19 cellular contexts compared by ENCODE assay signal in genomic region chr1:9165396-9165795, GRCh38. TPM values are rescaled to one million over a fixed set of nuclear protein-coding genes. Genes with fewer than 3 reads are reported as not detected.
A peak's percentile ranks its signal among the peaks of the same experiment; 100 is the strongest.
DNase-seq lines count a peak whose midpoint lies in the region; TF ChIP-seq lines count a peak whose summit lies in the region.
"Had no signal": no experiment of that assay in that cellular context is flagged by ENCODE, and none has a peak within 500 bp of the region (broad histone marks: within the 10 kb centered on the region; RNA-seq: fewer than 3 reads in every experiment).

No MANE protein-coding gene starts in this region.

- H3K9me3 ChIP-seq in breast epithelium: no peaks in the 10 kb centered on the region
- H3K9me3 ChIP-seq: adrenal gland, esophagus muscularis mucosa, sigmoid colon had no signal

- H3K27me3 Mint-ChIP-seq in activated CD4-positive, alpha-beta T cell treated with anti-CD3 and anti-CD28 coated beads, Interleukin-2, amount 10 ng/mL, durations not matched to agents 7 days and 5 days: no peaks in the 10 kb centered on the region
- no peaks in the 10 kb centered on the region for H3K27me3 Mint-ChIP-seq in activated naive CD4-positive, alpha-beta T cell treated with anti-CD3 and anti-CD28 coated beads, Interleukin-2, amount 10 ng/mL, durations not matched to agents 7 days and 5 days

- no peak overlapping the region for H3K4me3 ChIP-seq in breast epithelium
- H3K4me3 ChIP-seq: adrenal gland, esophagus muscularis mucosa, lung, neural progenitor cell, sigmoid colon had no signal

- H3K27ac Mint-ChIP-seq in activated CD4-positive, alpha-beta T cell treated with anti-CD3 and anti-CD28 coated beads, Interleukin-2, amount 10 ng/mL, durations not matched to agents 7 days and 5 days: no peak overlapping the region
- H3K27ac Mint-ChIP-seq in activated naive CD4-positive, alpha-beta T cell treated with anti-CD3 and anti-CD28 coated beads, Interleukin-2, amount 10 ng/mL, durations not matched to agents 7 days and 5 days: no peak overlapping the region
- H3K27ac Mint-ChIP-seq: neural progenitor cell had no signal

- no peak for TF ChIP-seq CTCF in C4-2B (conservative IDR thresholded peaks at IDR 0.05)
- no peak for TF ChIP-seq CTCF in breast epithelium (IDR thresholded peaks at IDR 0.05)

- CTCF ChIA-PET in activated CD4-positive, alpha-beta T cell treated with anti-CD3 and anti-CD28 coated beads, Interleukin-2, amount 10 ng/mL, durations not matched to agents 7 days and 5 days (lab: Charles Lee): interaction anchor here (0.6 to 0.7 kb wide), 2 partner anchors 64 to 141 kb away, joined by 3 read pairs; no protein-coding TSS in a partner anchor
- CTCF ChIA-PET in activated naive CD4-positive, alpha-beta T cell treated with anti-CD3 and anti-CD28 coated beads, Interleukin-2, amount 10 ng/mL, durations not matched to agents 7 days and 5 days (lab: Charles Lee): interaction anchor here (0.9 kb wide), 1 partner anchor 12 kb away, joined by 3 read pairs; no protein-coding TSS in a partner anchor

- POLR2A ChIA-PET in activated CD4-positive, alpha-beta T cell treated with anti-CD3 and anti-CD28 coated beads, Interleukin-2, amount 10 ng/mL, durations not matched to agents 7 days and 5 days (lab: Charles Lee): no interaction called here

- H3K9me3 Mint-ChIP-seq in activated CD4-positive, alpha-beta T cell treated with anti-CD3 and anti-CD28 coated beads, Interleukin-2, amount 10 ng/mL, durations not matched to agents 7 days and 5 days: no peaks in the 10 kb centered on the region
- no peaks in the 10 kb centered on the region for H3K9me3 Mint-ChIP-seq in activated naive CD4-positive, alpha-beta T cell treated with anti-CD3 and anti-CD28 coated beads, Interleukin-2, amount 10 ng/mL, durations not matched to agents 7 days and 5 days
- H3K9me3 Mint-ChIP-seq: neural progenitor cell had no signal

- H3K4me1 ChIP-seq in breast epithelium: peaks cover 7 to 27% of the 10 kb centered on the region in 2 donors

- H3K27me3 ChIP-seq in breast epithelium: no peaks in the 10 kb centered on the region
- H3K27me3 ChIP-seq: adrenal gland, esophagus muscularis mucosa, neural progenitor cell, sigmoid colon had no signal

- no peaks in the 10 kb centered on the region for H3K36me3 Mint-ChIP-seq in activated CD4-positive, alpha-beta T cell treated with anti-CD3 and anti-CD28 coated beads, Interleukin-2, amount 10 ng/mL, durations not matched to agents 7 days and 5 days (ENCODE audit: low read depth)
- H3K36me3 Mint-ChIP-seq in activated naive CD4-positive, alpha-beta T cell treated with anti-CD3 and anti-CD28 coated beads, Interleukin-2, amount 10 ng/mL, durations not matched to agents 7 days and 5 days: no peaks in the 10 kb centered on the region
- H3K36me3 Mint-ChIP-seq: neural progenitor cell had no signal

- no peak for TF ChIP-seq POLR2A in breast epithelium (IDR thresholded peaks at IDR 0.05)

- no peaks in the 10 kb centered on the region for H3K36me3 ChIP-seq in breast epithelium
- H3K36me3 ChIP-seq: adrenal gland, esophagus muscularis mucosa, neural progenitor cell, sigmoid colon had no signal

- H3K4me1 Mint-ChIP-seq in activated CD4-positive, alpha-beta T cell treated with anti-CD3 and anti-CD28 coated beads, Interleukin-2, amount 10 ng/mL, durations not matched to agents 7 days and 5 days: peaks cover 4% of the 10 kb centered on the region
- H3K4me1 Mint-ChIP-seq in activated naive CD4-positive, alpha-beta T cell treated with anti-CD3 and anti-CD28 coated beads, Interleukin-2, amount 10 ng/mL, durations not matched to agents 7 days and 5 days: peaks cover 4% of the 10 kb centered on the region

- DNase-seq in HT-29 (ENCODE audit: low spot score) (peak; percentile 48), breast epithelium (ENCODE audit: low spot score in 2 of 2) (no peak), myocyte (ENCODE audit: low read depth) (peak; percentile 32), NCI-H2029 (lab: John Stamatoyannopoulos, UW) (no peak), NCI-H1092 treated with DMSO at 0.1 percent for 48 hours (lab: John Stamatoyannopoulos, UW) (no peak)
- DNase-seq in activated CD4-positive, alpha-beta T cell treated with anti-CD3 and anti-CD28 coated beads, Interleukin-2, amount 10 ng/mL, durations not matched to agents 7 days and 5 days: no peak
- no peak for DNase-seq in activated naive CD4-positive, alpha-beta T cell treated with anti-CD3 and anti-CD28 coated beads, Interleukin-2, amount 10 ng/mL, durations not matched to agents 7 days and 5 days
- DNase-seq: activated T-cell treated with anti-CD3 and anti-CD28 coated beads, Interleukin-2, amount 50 U/mL, for 48 hours; adrenal gland; DND-41; NCI-H1048; sigmoid colon; stimulated activated CD4-positive, alpha-beta T cell treated with anti-CD3 and anti-CD28 coated beads, Interleukin-4, amount 100 ng/mL, for 1 hour; T-helper 9 cell; trophoblast cell had no signal

- no peak overlapping the region for H3K4me3 Mint-ChIP-seq in activated CD4-positive, alpha-beta T cell treated with anti-CD3 and anti-CD28 coated beads, Interleukin-2, amount 10 ng/mL, durations not matched to agents 7 days and 5 days
- H3K4me3 Mint-ChIP-seq in activated naive CD4-positive, alpha-beta T cell treated with anti-CD3 and anti-CD28 coated beads, Interleukin-2, amount 10 ng/mL, durations not matched to agents 7 days and 5 days: no peak overlapping the region
- H3K4me3 Mint-ChIP-seq: neural progenitor cell had no signal

- H3K27ac ChIP-seq in C4-2B: peak overlapping the region; percentile 71
- peak overlapping the region; percentile 86 to 93 for H3K27ac ChIP-seq in breast epithelium
- H3K27ac ChIP-seq: neural progenitor cell had no signal

- intact Hi-C loops in breast epithelium (cut with DNase I; ENCODE audit: low total_unique reads): no loop called here

RNA-seq across cellular contexts. Expression of gene GPR157, which starts 36.5 kb away (rescaled TPM):
- total RNA-seq in HT-29 (2014; rRNA removed; shearing (Covaris generic)): 4.4 and 4.6 TPM in 2 replicates
- total RNA-seq in breast epithelium (10 to 100 TPM in 1 of 3 donors, 1 to 10 TPM in 2; 4.3 to 11.7 (median 9.2) TPM), myocyte (2.1 and 2.8 TPM in 2 replicates)
- 6.1 TPM for polyA plus RNA-seq in myocyte (2012)
- 1 to 10 TPM; 3.4 to 5.7 TPM for total RNA-seq in activated CD4-positive, alpha-beta T cell treated with anti-CD3 and anti-CD28 coated beads, Interleukin-2, amount 10 ng/mL, durations not matched to agents 7 days and 5 days

Comparison
In these comparisons a context has a peak if more than half of its experiments do, and no peak if none do; other contexts are left out.
1. DNase-seq: peak in HT-29 (single experiment) and myocyte (single experiment); none in breast epithelium (0 of 2), activated CD4-positive, alpha-beta T cell treated with anti-CD3 and anti-CD28 coated beads, Interleukin-2, amount 10 ng/mL, durations not matched to agents 7 days and 5 days (single experiment), activated naive CD4-positive, alpha-beta T cell treated with anti-CD3 and anti-CD28 coated beads, Interleukin-2, amount 10 ng/mL, durations not matched to agents 7 days and 5 days (single experiment), NCI-H2029 (single experiment) and NCI-H1092 treated with DMSO at 0.1 percent for 48 hours (single experiment).